In genomic region chr15:83210619-83211018, GRCh38 we compare ENCODE assay signal across 14 cellular contexts. TPM values are rescaled to one million over a fixed set of nuclear protein-coding genes. Genes with fewer than 3 reads are reported as not detected.
DNase-seq lines count a peak whose midpoint lies in the region; ATAC-seq and TF ChIP-seq lines count a peak whose summit lies in the region.
"Had no signal": no experiment of that assay in that cellular context is flagged by ENCODE, and none has a peak within 500 bp of the region (broad histone marks: within the 10 kb centered on the region; RNA-seq: fewer than 3 reads in every experiment).

No MANE protein-coding gene starts in this region.

- H3K4me1 ChIP-seq in PC-9 (replicated peaks; ENCODE audit: insufficient read depth), result peaks cover 4% of the 10 kb centered on the region; the same call in 1 of the 2 replicates
- peaks cover 0 to 7% (median 0%) of the 10 kb centered on the region in 4 donors for H3K4me1 ChIP-seq in right lobe of liver

- H3K4me2 ChIP-seq in PC-9, result no peak overlapping the region
- H3K4me2 ChIP-seq: BLaER1 treated with 17β-estradiol and CSF1 and Interleukin-3, amounts not matched to agents 10 nM and 100 nM had no signal

- H3K27me3 ChIP-seq in PC-9 (ENCODE audit: insufficient read depth, low read depth), result no peaks in the 10 kb centered on the region
- H3K27me3 ChIP-seq in right lobe of liver, result peaks cover 0 to 11% of the 10 kb centered on the region in 2 donors
- H3K27me3 ChIP-seq: adrenal gland; BLaER1 treated with 17β-estradiol and CSF1 and Interleukin-3, amounts not matched to agents 10 nM and 100 nM had no signal

- ATAC-seq in HG03432 (IDR thresholded peaks at IDR 0.05; ENCODE audit: unreplicated experiment) (no peak), right lobe of liver (no peak)
- ATAC-seq: activated CD8-positive, alpha-beta T cell treated with anti-CD3 and anti-CD28 coated beads, Interleukin-2, amount 10 ng/mL, durations not matched to agents 7 days and 5 days; right cardiac atrium had no signal

- H3F3A ChIP-seq in PC-9 (ENCODE audit: insufficient read depth, low read depth), result no peaks in the 10 kb centered on the region; the same call in 1 of the 2 replicates

- H4K20me1 ChIP-seq in PC-9 (ENCODE audit: insufficient read depth), result no peaks in the 10 kb centered on the region

- no peaks in the 10 kb centered on the region for H3K79me2 ChIP-seq in PC-9 (ENCODE audit: low read depth)

- WGBS in right lobe of liver (ENCODE audit: insufficient coverage, low coverage, low lambda C conversion rate, missing lambda C conversion rate), result 56% methylated on average over 3 of the region's 3 CpGs

- intact Hi-C loops in PC-9 (cut with micrococcal nuclease; ENCODE audit: unreplicated experiment) (no loop called here), right lobe of liver (cut with DNase I) (no loop called here)

- BruUV-seq in PC-9 (replicated peaks; lab: Mats Ljungman, UMichigan), result no TSS peak

- H3K9me3 ChIP-seq in PC-9 (ENCODE audit: insufficient read depth, low read depth) (no peaks in the 10 kb centered on the region), right lobe of liver (no peaks in the 10 kb centered on the region)
- H3K9me3 ChIP-seq: adrenal gland had no signal

- no peak for TF ChIP-seq POLR2A in right lobe of liver (IDR thresholded peaks at IDR 0.05)

- TF ChIP-seq CTCF in GM13977 (IDR thresholded peaks at IDR 0.05; ENCODE audit: extremely low read depth, insufficient read depth, missing control alignments) (no peak), PC-9 (conservative IDR thresholded peaks at IDR 0.05) (no peak), fibroblast of mammary gland (conservative IDR thresholded peaks at IDR 0.05; ENCODE audit: control insufficient read depth, insufficient read depth, low read depth, low read length) (no peak), right lobe of liver (IDR thresholded peaks at IDR 0.05) (no peak)

- peak; percentile 50 for DNase-seq in AG08395 (ENCODE audit: low spot score)
- peak; percentile 27 for DNase-seq in GM13977 (ENCODE audit: low spot score)
- DNase-seq in PC-9, result peak; percentile 55 to 67
- DNase-seq in fibroblast of mammary gland (ENCODE audit: low read depth), result peak; percentile 92
- no peak for DNase-seq in right lobe of liver
- no peak for DNase-seq in NCI-H187 treated with DMSO at 0.1 percent for 48 hours (lab: John Stamatoyannopoulos, UW)
- no peak for DNase-seq in activated CD8-positive, alpha-beta memory T cell treated with anti-CD3 and anti-CD28 coated beads, Interleukin-2, amount 50 U/mL, for 4 hours
- DNase-seq: activated CD8-positive, alpha-beta T cell treated with anti-CD3 and anti-CD28 coated beads, Interleukin-2, amount 10 ng/mL, durations not matched to agents 7 days and 5 days; MV-4-11; right cardiac atrium had no signal

- POLR2A ChIA-PET in PC-9 (lab: Charles Lee; ENCODE audit: unreplicated experiment), result interaction anchor here (0.6 kb wide), 1 partner anchor 876 kb away, joined by 5 read pairs; no protein-coding TSS in a partner anchor

- H3K36me3 ChIP-seq in PC-9 (ENCODE audit: low read depth) (no peaks in the 10 kb centered on the region), right lobe of liver (no peaks in the 10 kb centered on the region)
- H3K36me3 ChIP-seq: adrenal gland; BLaER1 treated with 17β-estradiol and CSF1 and Interleukin-3, amounts not matched to agents 10 nM and 100 nM had no signal

- no peak overlapping the region for H2AFZ ChIP-seq in PC-9

- CTCF ChIA-PET in PC-9 (lab: Charles Lee), result no interaction called here

- in situ Hi-C loops in GM13977 (cut with MboI; ENCODE audit: low pct_unique_long_range_greater_than_20kb, low sequenced_read_pairs, unreplicated experiment), result loop anchor here (10.0 kb wide), 1 partner anchor 196 kb away; the partner anchor contains the start of gene C15orf40

- H3K27ac ChIP-seq in PC-9 (no peak overlapping the region), right lobe of liver (no peak overlapping the region)
- H3K27ac ChIP-seq: adrenal gland; BLaER1 treated with 17β-estradiol and CSF1 and Interleukin-3, amounts not matched to agents 10 nM and 100 nM; SK-N-MC had no signal

- no peaks in the 10 kb centered on the region for H3K9me2 ChIP-seq in PC-9 (ENCODE audit: insufficient read depth)

- H3K4me3 ChIP-seq in PC-9 (no peak overlapping the region), fibroblast of mammary gland (ENCODE audit: control insufficient read depth, low read depth, low read length) (no peak overlapping the region), right lobe of liver (no peak overlapping the region)
- H3K4me3 ChIP-seq: adrenal gland; BLaER1 treated with 17β-estradiol and CSF1 and Interleukin-3, amounts not matched to agents 10 nM and 100 nM; SK-N-MC had no signal

RNA-seq across cellular contexts. Expression of gene HDGFL3, which starts 3.0 kb away (rescaled TPM):
- 10.1 TPM in 2 replicates for total RNA-seq in PC-9 (2021)
- 1 to 10 TPM in 4 of 6 experiments, under 1 TPM in 2; 0.70 to 3.3 (median 1.7) TPM for total RNA-seq in right lobe of liver

Comparison
In these comparisons a context has a peak if more than half of its experiments do, and no peak if none do; other contexts are left out.
1. DNase-seq: peak in AG08395 (single experiment), GM13977 (single experiment), PC-9 (2 of 2) and fibroblast of mammary gland (single experiment); none in right lobe of liver (0 of 3), NCI-H187 treated with DMSO at 0.1 percent for 48 hours (single experiment) and activated CD8-positive, alpha-beta memory T cell treated with anti-CD3 and anti-CD28 coated beads, Interleukin-2, amount 50 U/mL, for 4 hours (single experiment).